In the genomic region with DNA sequence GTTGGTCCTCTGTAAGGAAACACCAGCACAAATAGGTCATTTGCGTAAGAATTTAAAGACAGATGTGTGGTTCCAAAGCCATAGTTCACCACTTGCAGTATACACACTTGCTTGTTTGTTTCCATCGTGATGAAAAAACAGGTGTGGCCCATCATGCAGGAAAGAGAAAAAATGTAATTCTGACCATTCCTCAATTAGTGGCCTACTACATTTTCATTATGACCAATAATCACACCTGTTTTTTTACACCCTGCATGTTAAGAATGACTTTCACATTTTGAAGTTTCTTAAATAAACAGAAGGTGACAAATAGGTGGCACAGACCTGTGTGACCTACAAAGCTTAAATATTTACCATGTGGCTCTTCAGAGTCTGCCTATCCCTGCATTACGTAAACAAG, we compare ENCODE assay signal across 14 cellular contexts. TPM values are rescaled to one million over a fixed set of nuclear protein-coding genes. Genes with fewer than 3 reads are reported as not detected.
A peak's percentile ranks its signal among the peaks of the same experiment; 100 is the strongest.
DNase-seq lines count a peak whose midpoint lies in the region; ATAC-seq and TF ChIP-seq lines count a peak whose summit lies in the region.
"Had no signal": no experiment of that assay in that cellular context is flagged by ENCODE, and none has a peak within 500 bp of the region (broad histone marks: within the 10 kb centered on the region; RNA-seq: fewer than 3 reads in every experiment).

No MANE protein-coding gene starts in this region.

- WGBS in endodermal cell (ENCODE audit: insufficient coverage in 1 of 2, insufficient read length in 1 of 2), 2 experiments: 94 to 98% methylated on average over 2 to 3 of the region's 3 CpGs

- H3K9ac ChIP-seq in endodermal cell (ENCODE audit: extremely low read depth, low read length, poor library complexity, severe bottlenecking): no peak overlapping the region

- no peak overlapping the region for H3K27ac ChIP-seq in OCI-LY7 (ENCODE audit: low read depth, low read length, poor library complexity, severe bottlenecking)
- H3K27ac ChIP-seq in endodermal cell (ENCODE audit: low read depth, low read length): no peak overlapping the region
- H3K27ac ChIP-seq: adrenal gland, sigmoid colon had no signal

- DNase-seq in stimulated activated naive CD8-positive, alpha-beta T cell treated with anti-CD3 and anti-CD28 coated beads, Interleukin-15, amount 100 ng/mL, for 72 hours: no peak
- no peak for DNase-seq in OCI-LY7 (ENCODE audit: low spot score)
- no peak for DNase-seq in endodermal cell
- DNase-seq in NOMO-1 treated with DMSO at 0.1 percent for 48 hours (lab: John Stamatoyannopoulos, UW; ENCODE audit: unreplicated experiment): no peak
- no peak for DNase-seq in activated naive CD4-positive, alpha-beta T cell treated with anti-CD3 and anti-CD28 coated beads for 36 hours
- DNase-seq: activated CD4-positive, alpha-beta memory T cell treated with anti-CD3 and anti-CD28 coated beads for 36 hours; adrenal gland; esophagus squamous epithelium; sigmoid colon; stimulated activated CD4-positive, alpha-beta T cell treated with anti-CD3 and anti-CD28 coated beads, Interleukin-2, amount 100 ng/mL, for 24 hours; upper lobe of right lung had no signal

- peaks cover 27% of the 10 kb centered on the region for H3K79me2 ChIP-seq in OCI-LY7 (ENCODE audit: insufficient read depth, low read depth, low read length)

- no peaks in the 10 kb centered on the region for H3K27me3 Mint-ChIP-seq in stimulated activated naive CD8-positive, alpha-beta T cell treated with anti-CD3 and anti-CD28 coated beads, Interleukin-15, Interleukin-2, amounts not matched to agents 100 ng/mL and 50 ng/mL, for 24 hours
- H3K27me3 Mint-ChIP-seq in stimulated activated naive CD8-positive, alpha-beta T cell treated with anti-CD3 and anti-CD28 coated beads, Interleukin-15, amount 100 ng/mL, for 72 hours: no peaks in the 10 kb centered on the region
- no peaks in the 10 kb centered on the region for H3K27me3 Mint-ChIP-seq in endodermal cell (ENCODE audit: insufficient read depth)
- H3K27me3 Mint-ChIP-seq in activated naive CD4-positive, alpha-beta T cell treated with anti-CD3 and anti-CD28 coated beads for 36 hours (ENCODE audit: low read depth): no peaks in the 10 kb centered on the region
- H3K27me3 Mint-ChIP-seq: activated CD4-positive, alpha-beta memory T cell treated with anti-CD3 and anti-CD28 coated beads for 36 hours had no signal

- H3K36me3 ChIP-seq in OCI-LY7 (ENCODE audit: insufficient read depth, low read length) (peaks cover 10% of the 10 kb centered on the region), endodermal cell (ENCODE audit: control insufficient read depth, insufficient read depth, low read length) (no peaks in the 10 kb centered on the region)
- H3K36me3 ChIP-seq: adrenal gland, esophagus squamous epithelium, sigmoid colon, upper lobe of right lung had no signal

- POLR2A ChIA-PET in OCI-LY7 (lab: Charles Lee): no interaction called here

- no peak for ATAC-seq in stimulated activated naive CD8-positive, alpha-beta T cell treated with anti-CD3 and anti-CD28 coated beads, Interleukin-15, amount 100 ng/mL, for 72 hours
- ATAC-seq in HG03432 (IDR thresholded peaks at IDR 0.05; ENCODE audit: unreplicated experiment) (no peak), HG03175 (IDR thresholded peaks at IDR 0.05; ENCODE audit: unreplicated experiment) (no peak)
- ATAC-seq: upper lobe of right lung had no signal

- H3K36me3 Mint-ChIP-seq in stimulated activated naive CD8-positive, alpha-beta T cell treated with anti-CD3 and anti-CD28 coated beads, Interleukin-15, Interleukin-2, amounts not matched to agents 100 ng/mL and 50 ng/mL, for 24 hours (ENCODE audit: low read depth): peaks cover 7% of the 10 kb centered on the region
- no peaks in the 10 kb centered on the region for H3K36me3 Mint-ChIP-seq in endodermal cell (ENCODE audit: low read depth)
- H3K36me3 Mint-ChIP-seq in activated naive CD4-positive, alpha-beta T cell treated with anti-CD3 and anti-CD28 coated beads for 36 hours (ENCODE audit: low read depth): peaks cover 8% of the 10 kb centered on the region
- H3K36me3 Mint-ChIP-seq: activated CD4-positive, alpha-beta memory T cell treated with anti-CD3 and anti-CD28 coated beads for 36 hours had no signal

- peak overlapping the region; percentile 95 for H3K27ac Mint-ChIP-seq in stimulated activated naive CD8-positive, alpha-beta T cell treated with anti-CD3 and anti-CD28 coated beads, Interleukin-15, Interleukin-2, amounts not matched to agents 100 ng/mL and 50 ng/mL, for 24 hours
- H3K27ac Mint-ChIP-seq in stimulated activated naive CD8-positive, alpha-beta T cell treated with anti-CD3 and anti-CD28 coated beads, Interleukin-15, amount 100 ng/mL, for 72 hours: no peak overlapping the region
- H3K27ac Mint-ChIP-seq in endodermal cell: no peak overlapping the region
- no peak overlapping the region for H3K27ac Mint-ChIP-seq in activated naive CD4-positive, alpha-beta T cell treated with anti-CD3 and anti-CD28 coated beads for 36 hours
- H3K27ac Mint-ChIP-seq: activated CD4-positive, alpha-beta memory T cell treated with anti-CD3 and anti-CD28 coated beads for 36 hours had no signal

- peak overlapping the region; percentile 92 for H3K4me3 Mint-ChIP-seq in stimulated activated naive CD8-positive, alpha-beta T cell treated with anti-CD3 and anti-CD28 coated beads, Interleukin-15, Interleukin-2, amounts not matched to agents 100 ng/mL and 50 ng/mL, for 24 hours
- H3K4me3 Mint-ChIP-seq in stimulated activated naive CD8-positive, alpha-beta T cell treated with anti-CD3 and anti-CD28 coated beads, Interleukin-15, amount 100 ng/mL, for 72 hours: peak overlapping the region in 1 of 2 donors; percentile 93
- H3K4me3 Mint-ChIP-seq in endodermal cell: no peak overlapping the region
- no peak overlapping the region for H3K4me3 Mint-ChIP-seq in activated naive CD4-positive, alpha-beta T cell treated with anti-CD3 and anti-CD28 coated beads for 36 hours

- peaks cover 23% of the 10 kb centered on the region for H4K20me1 ChIP-seq in OCI-LY7 (ENCODE audit: insufficient read depth, low read length)

- CTCF ChIA-PET in OCI-LY7 (lab: Charles Lee; ENCODE audit: unreplicated experiment): no interaction called here
- CTCF ChIA-PET in activated naive CD4-positive, alpha-beta T cell treated with anti-CD3 and anti-CD28 coated beads for 36 hours (lab: Charles Lee): interaction anchor here (1.4 to 2.2 kb wide), 2 partner anchors 46 to 280 kb away, joined by 5 to 11 read pairs; a partner anchor contains a TSS

- no peaks in the 10 kb centered on the region for H3K9me3 Mint-ChIP-seq in stimulated activated naive CD8-positive, alpha-beta T cell treated with anti-CD3 and anti-CD28 coated beads, Interleukin-15, Interleukin-2, amounts not matched to agents 100 ng/mL and 50 ng/mL, for 24 hours
- H3K9me3 Mint-ChIP-seq in stimulated activated naive CD8-positive, alpha-beta T cell treated with anti-CD3 and anti-CD28 coated beads, Interleukin-15, amount 100 ng/mL, for 72 hours: no peaks in the 10 kb centered on the region
- H3K9me3 Mint-ChIP-seq in endodermal cell: no peaks in the 10 kb centered on the region
- H3K9me3 Mint-ChIP-seq in activated naive CD4-positive, alpha-beta T cell treated with anti-CD3 and anti-CD28 coated beads for 36 hours: no peaks in the 10 kb centered on the region
- H3K9me3 Mint-ChIP-seq: activated CD4-positive, alpha-beta memory T cell treated with anti-CD3 and anti-CD28 coated beads for 36 hours had no signal

- peak overlapping the region; percentile 75; the same call in 1 of the 2 replicates for H2AFZ ChIP-seq in OCI-LY7 (ENCODE audit: low read length)

- H3K9me2 ChIP-seq in OCI-LY7 (ENCODE audit: insufficient read depth, low read length): no peaks in the 10 kb centered on the region

- intact Hi-C loops in OCI-LY7 (cut with micrococcal nuclease; ENCODE audit: unreplicated experiment): loop anchor here (5.0 kb wide), 3 partner anchors 332 to 1302 kb away; no protein-coding TSS in a partner anchor
- intact Hi-C loops in activated naive CD4-positive, alpha-beta T cell treated with anti-CD3 and anti-CD28 coated beads for 36 hours (cut with micrococcal nuclease): loop anchor here (2.0 kb wide), 1 partner anchor 551 kb away; no protein-coding TSS in a partner anchor

- H3K27me3 ChIP-seq in endodermal cell (ENCODE audit: control insufficient read depth, insufficient read depth, low read length, poor library complexity, severe bottlenecking): no peaks in the 10 kb centered on the region
- H3K27me3 ChIP-seq: adrenal gland, esophagus squamous epithelium, sigmoid colon, upper lobe of right lung had no signal

- H3K4me3 ChIP-seq in OCI-LY7 (ENCODE audit: low read depth, low read length, poor library complexity, severe bottlenecking) (no peak overlapping the region), endodermal cell (ENCODE audit: low read length) (peak overlapping the region; percentile 95)
- H3K4me3 ChIP-seq: adrenal gland, sigmoid colon had no signal

- no peak for TF ChIP-seq CTCF in OCI-LY7 (conservative IDR thresholded peaks at IDR 0.05; ENCODE audit: low read length)
- no peak for TF ChIP-seq CTCF in endodermal cell (conservative IDR thresholded peaks at IDR 0.05)

- peaks cover 45% of the 10 kb centered on the region for H3K4me1 ChIP-seq in OCI-LY7 (ENCODE audit: insufficient read depth, low read length, poor library complexity, severe bottlenecking)
- H3K4me1 ChIP-seq in endodermal cell (ENCODE audit: control insufficient read depth, insufficient read depth, low read length): peaks cover 8% of the 10 kb centered on the region

- H3K4me2 ChIP-seq in OCI-LY7 (ENCODE audit: low read length): peak overlapping the region; percentile 84

- no TSS peak for BruUV-seq in OCI-LY7 (replicated peaks; lab: Mats Ljungman, UMichigan)

- peaks cover 20% of the 10 kb centered on the region for H3K4me1 Mint-ChIP-seq in stimulated activated naive CD8-positive, alpha-beta T cell treated with anti-CD3 and anti-CD28 coated beads, Interleukin-15, Interleukin-2, amounts not matched to agents 100 ng/mL and 50 ng/mL, for 24 hours (ENCODE audit: low read depth)
- peaks cover 18% of the 10 kb centered on the region for H3K4me1 Mint-ChIP-seq in stimulated activated naive CD8-positive, alpha-beta T cell treated with anti-CD3 and anti-CD28 coated beads, Interleukin-15, amount 100 ng/mL, for 72 hours
- peaks cover 23% of the 10 kb centered on the region for H3K4me1 Mint-ChIP-seq in endodermal cell
- peaks cover 19% of the 10 kb centered on the region for H3K4me1 Mint-ChIP-seq in activated naive CD4-positive, alpha-beta T cell treated with anti-CD3 and anti-CD28 coated beads for 36 hours (ENCODE audit: low read depth)

- H3K9me3 ChIP-seq in OCI-LY7 (ENCODE audit: low read length) (no peaks in the 10 kb centered on the region), endodermal cell (ENCODE audit: control insufficient read depth, low read length) (no peaks in the 10 kb centered on the region)
- H3K9me3 ChIP-seq: adrenal gland, esophagus squamous epithelium, sigmoid colon, upper lobe of right lung had no signal

RNA-seq across cellular contexts. Expression of a gene that starts 2.2 kb away (rescaled TPM):
- 24.4 and 25.2 TPM in 2 replicates for total RNA-seq in OCI-LY7 (2014; rRNA removed; shearing (Covaris generic))
- 27.3 and 28.0 TPM in 2 replicates for total RNA-seq in OCI-LY7 (2022)
- 10 to 100 TPM; 36.9 to 40.5 TPM for total RNA-seq in endodermal cell
- polyA plus RNA-seq in endodermal cell (2013, experiment 1 of 2): 28.7 TPM
- polyA plus RNA-seq in endodermal cell (2013, experiment 2 of 2): 30.3 TPM
- total RNA-seq in activated naive CD4-positive, alpha-beta T cell treated with anti-CD3 and anti-CD28 coated beads for 36 hours: 10 to 100 TPM; 19.1 to 20.6 TPM
